11 cellular contexts compared by ENCODE assay signal in the genomic region with DNA sequence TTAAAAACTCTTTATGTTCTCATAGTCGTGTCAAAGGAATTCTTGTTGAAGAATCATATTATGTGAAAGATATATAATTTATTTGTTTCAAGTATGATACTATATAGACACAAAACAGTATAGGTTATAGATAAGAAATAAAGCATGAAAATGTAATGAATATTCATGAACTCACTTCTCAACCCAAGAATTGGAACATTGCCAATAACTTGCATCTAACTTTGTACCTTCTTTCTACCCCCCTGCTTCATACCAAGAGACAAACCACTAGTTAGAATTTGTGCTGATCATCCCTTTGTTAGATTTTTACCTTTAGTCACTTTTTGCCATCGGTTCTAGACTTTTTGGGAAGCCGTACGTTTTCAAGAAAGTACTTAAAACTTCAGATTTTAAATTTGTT.
"Had no signal": no experiment of that assay in that cellular context is flagged by ENCODE, and none has a peak within 500 bp of the region (broad histone marks: within the 10 kb centered on the region; RNA-seq: fewer than 3 reads in every experiment).

No MANE protein-coding gene starts in this region.

- H3K4me3 Mint-ChIP-seq: GM23338, HFFc6 had no signal

- H2AFZ ChIP-seq: GM23338 had no signal

- H3K9ac ChIP-seq: KMS-11 had no signal

- ATAC-seq: GM23338, HCT116 had no signal

- FAIRE-seq: H1, H54, HTR-8/SVneo had no signal

- H3K9me3 ChIP-seq: HAP-1 had no signal

- H3K4me3 ChIP-seq: GM23338, HAP-1 had no signal

- H3K36me3 ChIP-seq: HAP-1 had no signal

- H3K9me3 Mint-ChIP-seq: GM23338, HFFc6 had no signal

- H3K27ac Mint-ChIP-seq: HFFc6 had no signal

- H3K4me2 ChIP-seq: GM23338, KMS-11 had no signal

- H3K27ac ChIP-seq: KMS-11 had no signal

- DNase-seq: HFFc6, IMR-90, Karpas-422, KBM-7 had no signal
